6 cellular contexts compared by ENCODE assay signal in the genomic region with DNA sequence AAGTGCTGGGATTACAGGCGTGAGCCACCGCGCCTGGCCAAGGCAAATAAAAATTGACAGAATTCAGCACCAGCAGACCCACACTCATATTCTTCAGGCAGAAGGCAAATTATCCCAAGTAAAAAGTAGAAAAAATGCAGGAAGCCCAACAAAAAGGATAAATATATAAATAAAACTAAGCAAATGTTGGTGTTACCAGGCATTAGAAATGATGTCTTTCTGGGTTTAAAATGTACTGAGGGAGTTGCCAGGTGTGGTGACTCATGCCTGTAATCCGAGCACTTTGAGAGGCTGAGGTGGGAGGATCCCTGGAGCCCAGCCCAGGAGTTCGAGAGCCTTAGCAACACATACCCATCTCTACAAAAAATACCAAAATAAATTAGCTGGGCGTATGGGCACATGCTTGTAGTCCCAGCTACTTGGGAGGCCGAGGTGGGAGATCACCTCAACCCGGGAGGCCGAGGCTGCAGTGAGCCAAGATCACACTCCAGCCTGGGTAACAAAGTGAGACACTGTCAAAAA. TPM values are rescaled to one million over a fixed set of nuclear protein-coding genes. Genes with fewer than 3 reads are reported as not detected.
DNase-seq lines count a peak whose midpoint lies in the region; ATAC-seq and TF ChIP-seq lines count a peak whose summit lies in the region.

No MANE protein-coding gene starts in this region.

- peaks cover 17% of the 10 kb centered on the region for H3K4me1 Mint-ChIP-seq in activated CD8-positive, alpha-beta T cell treated with anti-CD3 and anti-CD28 coated beads for 36 hours (ENCODE audit: low read depth)

- no peak overlapping the region for H3K56ac ChIP-seq in IMR-90 (ENCODE audit: extremely low read depth, insufficient read depth, low read length)

- H3K27ac ChIP-seq in IMR-90 (ENCODE audit: insufficient read depth, low read length) (no peak overlapping the region), trophoblast cell (ENCODE audit: low read depth, low read length) (no peak overlapping the region), MM.1S (ENCODE audit: low read length) (no peak overlapping the region)

- peak; percentile 87 for ATAC-seq in IMR-90 (ENCODE audit: low read depth)
- no peak for ATAC-seq in GM21786 (IDR thresholded peaks at IDR 0.05; ENCODE audit: unreplicated experiment)
- ATAC-seq in activated CD8-positive, alpha-beta T cell treated with anti-CD3 and anti-CD28 coated beads for 36 hours, result no peak

- H3K14ac ChIP-seq in IMR-90 (replicated peaks; ENCODE audit: low read depth, low read length) (no peak overlapping the region), trophoblast cell (ENCODE audit: low read length) (no peak overlapping the region)

- no peak overlapping the region for H3K27ac Mint-ChIP-seq in activated CD8-positive, alpha-beta T cell treated with anti-CD3 and anti-CD28 coated beads for 36 hours

- no peak overlapping the region for H3K23ac ChIP-seq in IMR-90 (ENCODE audit: low read depth, low read length)
- no peak overlapping the region for H3K23ac ChIP-seq in trophoblast cell (ENCODE audit: low read length)

- H4K8ac ChIP-seq in IMR-90 (ENCODE audit: low read depth in 2 of 2, low read length in 2 of 2) (no peak overlapping the region), trophoblast cell (ENCODE audit: low read depth, low read length) (no peak overlapping the region)

- H2AK5ac ChIP-seq in IMR-90 (ENCODE audit: low read depth, low read length) (peak overlapping the region; percentile 20; the same call in 1 of the 2 replicates), trophoblast cell (ENCODE audit: low read length) (no peak overlapping the region)

- POLR2A ChIA-PET in IMR-90 (lab: Charles Lee; ENCODE audit: unreplicated experiment), result no interaction called here
- POLR2A ChIA-PET in activated CD8-positive, alpha-beta T cell treated with anti-CD3 and anti-CD28 coated beads for 36 hours (lab: Charles Lee), result interaction anchor here (3.2 kb wide), 1 partner anchor 9 kb away, joined by 9 read pairs; no protein-coding TSS in a partner anchor

- peaks cover 14 to 79% of the 10 kb centered on the region in 2 experiments for H3K79me1 ChIP-seq in IMR-90 (ENCODE audit: low read depth in 1 of 2, low read length in 2 of 2)
- H3K79me1 ChIP-seq in trophoblast cell (ENCODE audit: low read length), result no peaks in the 10 kb centered on the region

- H3K4ac ChIP-seq in IMR-90 (ENCODE audit: low read depth, low read length) (no peak overlapping the region), trophoblast cell (ENCODE audit: low read depth, low read length) (no peak overlapping the region)

- H4K20me1 ChIP-seq in IMR-90 (ENCODE audit: insufficient read depth, low read length) (peaks cover 74% of the 10 kb centered on the region), MM.1S (ENCODE audit: insufficient read depth, low read length) (peaks cover 10% of the 10 kb centered on the region; the same call in 1 of the 2 replicates)

- H3K4me3 ChIP-seq in IMR-90 (ENCODE audit: insufficient read depth, low read depth, low read length) (no peak overlapping the region), trophoblast cell (ENCODE audit: low read depth, low read length) (no peak overlapping the region), MM.1S (ENCODE audit: low read length) (no peak overlapping the region)

- H2AFZ ChIP-seq in IMR-90 (replicated peaks; ENCODE audit: low read length, poor library complexity) (no peak overlapping the region), trophoblast cell (ENCODE audit: insufficient read depth, low read length, poor library complexity) (no peak overlapping the region), MM.1S (ENCODE audit: low read length) (no peak overlapping the region)

- peak; percentile 32; the same call in 1 of the 2 replicates for TF ChIP-seq POLR2A in IMR-90 (IDR thresholded peaks at IDR 0.05; ENCODE audit: low read depth, low read length)

- TF ChIP-seq CTCF in IMR-90 (conservative IDR thresholded peaks at IDR 0.05; ENCODE audit: low read depth, low read length) (no peak), MM.1S (IDR thresholded peaks at IDR 0.05; ENCODE audit: low read length) (no peak)
- TF ChIP-seq CTCF in activated CD8-positive, alpha-beta T cell treated with anti-CD3 and anti-CD28 coated beads for 36 hours (IDR thresholded peaks at IDR 0.05), result no peak

- H2BK5ac ChIP-seq in IMR-90 (ENCODE audit: low read depth, low read length, poor library complexity, severe bottlenecking) (no peak overlapping the region), trophoblast cell (ENCODE audit: low read depth, low read length, poor library complexity) (no peak overlapping the region)

- BruUV-seq in IMR-90 (replicated peaks; lab: Mats Ljungman, UMichigan), result TSS peak; percentile 37

- H2BK15ac ChIP-seq in IMR-90 (ENCODE audit: low read depth, low read length), result no peak overlapping the region

- H3K9me3 Mint-ChIP-seq in activated CD8-positive, alpha-beta T cell treated with anti-CD3 and anti-CD28 coated beads for 36 hours, result no peaks in the 10 kb centered on the region

- peaks cover 11% of the 10 kb centered on the region; the same call in 1 of the 2 replicates for H3K4me1 ChIP-seq in IMR-90 (ENCODE audit: control insufficient read depth, insufficient read depth, low read length)
- peaks cover 0 to 4% of the 10 kb centered on the region in 2 experiments for H3K4me1 ChIP-seq in trophoblast cell (ENCODE audit: control insufficient read depth in 1 of 2, insufficient read depth in 2 of 2, low read length in 2 of 2)
- H3K4me1 ChIP-seq in MM.1S (ENCODE audit: low read length), result peaks cover 3% of the 10 kb centered on the region; the same call in 1 of the 2 replicates

- H4K5ac ChIP-seq in IMR-90 (ENCODE audit: low read depth, low read length), result no peak overlapping the region

- no peak overlapping the region for H3K4me3 Mint-ChIP-seq in activated CD8-positive, alpha-beta T cell treated with anti-CD3 and anti-CD28 coated beads for 36 hours

- H2BK12ac ChIP-seq in trophoblast cell (ENCODE audit: low read length), result no peak overlapping the region

- H3K27me3 ChIP-seq in IMR-90 (ENCODE audit: control insufficient read depth, insufficient read depth, low read length) (no peaks in the 10 kb centered on the region), trophoblast cell (ENCODE audit: insufficient read depth, low read length) (no peaks in the 10 kb centered on the region), MM.1S (replicated peaks; ENCODE audit: insufficient read depth, low read length) (no peaks in the 10 kb centered on the region)

- no peak overlapping the region for H2BK20ac ChIP-seq in IMR-90 (ENCODE audit: low read depth, low read length)

- H3K27me3 Mint-ChIP-seq in activated CD8-positive, alpha-beta T cell treated with anti-CD3 and anti-CD28 coated beads for 36 hours, result no peaks in the 10 kb centered on the region

- H2AK9ac ChIP-seq in IMR-90 (replicated peaks; ENCODE audit: low read depth, low read length, poor library complexity), result no peak overlapping the region

- H3K9me3 ChIP-seq in IMR-90 (ENCODE audit: control insufficient read depth, insufficient read depth, low read length) (no peaks in the 10 kb centered on the region), trophoblast cell (ENCODE audit: insufficient read depth, low read depth, low read length) (no peaks in the 10 kb centered on the region), MM.1S (replicated peaks; ENCODE audit: insufficient read depth, low read length) (no peaks in the 10 kb centered on the region)

- H3K4me2 ChIP-seq in IMR-90 (ENCODE audit: low read depth, low read length) (no peak overlapping the region), trophoblast cell (ENCODE audit: low read length) (no peak overlapping the region), MM.1S (ENCODE audit: low read depth, low read length) (no peak overlapping the region)

- peak; percentile 95 for DNase-seq in IMR-90
- peak; percentile 58 for DNase-seq in brain pericyte (ENCODE audit: low read depth, low spot score)
- DNase-seq in trophoblast cell, result peak; percentile 62 to 74
- no peak for DNase-seq in MM.1S
- no peak for DNase-seq in activated CD8-positive, alpha-beta T cell treated with anti-CD3 and anti-CD28 coated beads for 36 hours

- H2BK120ac ChIP-seq in IMR-90 (ENCODE audit: low read depth, low read length), result no peak overlapping the region
- no peak overlapping the region for H2BK120ac ChIP-seq in trophoblast cell (ENCODE audit: insufficient read depth, low read length, poor library complexity)

- 33% methylated on average over 2 of the region's 9 CpGs; no CpG with 5 or more reads in 1 of the 2 experiments for WGBS in IMR-90 (ENCODE audit: extremely low coverage in 2 of 2, insufficient read length in 1 of 2), 2 experiments
- WGBS in trophoblast cell (ENCODE audit: extremely low coverage, insufficient coverage, insufficient read length), result no CpG with 5 or more reads among the region's 9 CpGs

- CTCF ChIA-PET in IMR-90 (lab: Yijun Ruan, JAX), result interaction anchor here (0.6 kb wide), 1 partner anchor 39 kb away, joined by 3 read pairs; no protein-coding TSS in a partner anchor
- CTCF ChIA-PET in activated CD8-positive, alpha-beta T cell treated with anti-CD3 and anti-CD28 coated beads for 36 hours (lab: Charles Lee), result no interaction called here

- no peak overlapping the region for H4K12ac ChIP-seq in trophoblast cell (ENCODE audit: low read depth, low read length)

- H3K36me3 ChIP-seq in IMR-90 (ENCODE audit: control insufficient read depth, insufficient read depth, low read length) (peaks cover 51% of the 10 kb centered on the region), trophoblast cell (ENCODE audit: control insufficient read depth in 1 of 2, insufficient read depth in 2 of 2, low read length in 2 of 2) (peaks cover 58 to 59% of the 10 kb centered on the region in 2 experiments), MM.1S (replicated peaks; ENCODE audit: insufficient read depth, low read length) (0 out of 2 replicates have a peak, but pooled peaks cover 7% of the 10 kb centered on the region)

- H4K91ac ChIP-seq in IMR-90 (ENCODE audit: insufficient read depth, low read depth, low read length) (no peak overlapping the region), trophoblast cell (ENCODE audit: low read depth, low read length) (no peak overlapping the region)

- in situ Hi-C loops in IMR-90 (cut with MboI; ENCODE audit: low sequenced_read_pairs), result no loop called here

- peaks cover 5% of the 10 kb centered on the region; the same call in 1 of the 2 replicates for H3F3A ChIP-seq in MM.1S (ENCODE audit: insufficient read depth, low read length)

- peaks cover 4% of the 10 kb centered on the region for H3K9me1 ChIP-seq in IMR-90 (ENCODE audit: insufficient read depth, low read length)

- dilution Hi-C loops in IMR-90 (cut with HindIII; ENCODE audit: low sequenced_read_pairs, unreplicated experiment), result no loop called here

- intact Hi-C loops in IMR-90 (cut with micrococcal nuclease), result no loop called here
- intact Hi-C loops in activated CD8-positive, alpha-beta T cell treated with anti-CD3 and anti-CD28 coated beads for 36 hours (cut with micrococcal nuclease), result no loop called here

- H3K9me2 ChIP-seq in MM.1S (replicated peaks; ENCODE audit: insufficient read depth, low read length), result no peaks in the 10 kb centered on the region

- peaks cover 28% of the 10 kb centered on the region for H3K36me3 Mint-ChIP-seq in activated CD8-positive, alpha-beta T cell treated with anti-CD3 and anti-CD28 coated beads for 36 hours (ENCODE audit: low read depth)

- H3K79me2 ChIP-seq in trophoblast cell (ENCODE audit: control insufficient read depth, insufficient read depth, low read length, poor library complexity), result peaks cover 10% of the 10 kb centered on the region
- H3K79me2 ChIP-seq in MM.1S (ENCODE audit: low read length), result peaks cover 65% of the 10 kb centered on the region

- no peak for TF ChIP-seq RAD21 in IMR-90 (IDR thresholded peaks at IDR 0.05; ENCODE audit: low read length)

- H3K9ac ChIP-seq in IMR-90 (ENCODE audit: low read depth, low read length) (no peak overlapping the region), trophoblast cell (ENCODE audit: low read length) (no peak overlapping the region), MM.1S (ENCODE audit: low read length) (no peak overlapping the region)

- H3K18ac ChIP-seq in IMR-90 (ENCODE audit: low read depth, low read length) (no peak overlapping the region), trophoblast cell (ENCODE audit: low read length) (no peak overlapping the region)

RNA-seq across cellular contexts. Expression of a gene that starts 6.3 kb away (rescaled TPM):
- total RNA-seq in IMR-90 (2012; rRNA removed), result 52.5 and 56.1 TPM in 2 replicates
- 123 and 134 TPM in 2 replicates for polyA plus RNA-seq in IMR-90 (2012; rRNA removed)
- 64.0 and 101 TPM in 2 replicates for polyA plus RNA-seq in IMR-90 (2012; cell fraction: cytosol; rRNA removed)
- 495 and 1,105 TPM in 2 replicates for polyA plus RNA-seq in IMR-90 (2012; cell fraction: nucleus; rRNA removed; ENCODE audit: low replicate concordance)
- 86.5 and 92.0 TPM in 2 replicates for polyA plus RNA-seq in trophoblast cell (2013)
- 100 to 1,000 TPM; 110 to 122 TPM for total RNA-seq in activated CD8-positive, alpha-beta T cell treated with anti-CD3 and anti-CD28 coated beads for 36 hours

RNA-seq across cellular contexts. Expression of a gene that starts 6.4 kb away (rescaled TPM):
- 2.7 and 3.1 TPM in 2 replicates for total RNA-seq in IMR-90 (2012; rRNA removed)
- polyA plus RNA-seq in IMR-90 (2012; rRNA removed), result 12.1 and 15.4 TPM in 2 replicates
- 7.4 and 21.9 TPM in 2 replicates for polyA plus RNA-seq in IMR-90 (2012; cell fraction: cytosol; rRNA removed)
- polyA plus RNA-seq in IMR-90 (2012; cell fraction: nucleus; rRNA removed; ENCODE audit: low replicate concordance), result 5.6 and 16.7 TPM in 2 replicates
- 20.9 and 21.3 TPM in 2 replicates for polyA plus RNA-seq in trophoblast cell (2013)
- total RNA-seq in activated CD8-positive, alpha-beta T cell treated with anti-CD3 and anti-CD28 coated beads for 36 hours, result 10 to 100 TPM in 1 of 2 experiments, 1 to 10 TPM in 1; 8.4 to 11.0 TPM

RNA-seq across cellular contexts. Expression of a gene that starts 9.8 kb away (rescaled TPM):
- total RNA-seq in IMR-90 (2012; rRNA removed), result 10.9 and 13.3 TPM in 2 replicates
- 33.0 and 43.6 TPM in 2 replicates for polyA plus RNA-seq in IMR-90 (2012; rRNA removed)
- 26.4 and 45.6 TPM in 2 replicates for polyA plus RNA-seq in IMR-90 (2012; cell fraction: cytosol; rRNA removed)
- 34.1 and 86.3 TPM in 2 replicates for polyA plus RNA-seq in IMR-90 (2012; cell fraction: nucleus; rRNA removed; ENCODE audit: low replicate concordance)
- 29.8 and 34.5 TPM in 2 replicates for polyA plus RNA-seq in trophoblast cell (2013)
- 10 to 100 TPM; 23.9 to 25.4 TPM for total RNA-seq in activated CD8-positive, alpha-beta T cell treated with anti-CD3 and anti-CD28 coated beads for 36 hours

RNA-seq across cellular contexts. Expression of a gene that starts 10.5 kb away (rescaled TPM):
- total RNA-seq in IMR-90 (2012; rRNA removed), result 13.3 and 15.3 TPM in 2 replicates
- 58.2 and 75.2 TPM in 2 replicates for polyA plus RNA-seq in IMR-90 (2012; rRNA removed)
- 27.8 and 31.6 TPM in 2 replicates for polyA plus RNA-seq in IMR-90 (2012; cell fraction: cytosol; rRNA removed)
- polyA plus RNA-seq in IMR-90 (2012; cell fraction: nucleus; rRNA removed; ENCODE audit: low replicate concordance), result 477 and 1,309 TPM in 2 replicates
- polyA plus RNA-seq in trophoblast cell (2013), result 29.9 and 32.2 TPM in 2 replicates
- 10 to 100 TPM; 41.1 to 42.5 TPM for total RNA-seq in activated CD8-positive, alpha-beta T cell treated with anti-CD3 and anti-CD28 coated beads for 36 hours

RNA-seq across cellular contexts. Expression of a gene that starts 12.9 kb away (rescaled TPM):
- under 0.01 TPM in 1 of 2 replicates, not detected in the other for total RNA-seq in IMR-90 (2012; rRNA removed)
- polyA plus RNA-seq in IMR-90 (2012; rRNA removed), result 0.05 and 0.06 TPM in 2 replicates
- 0.04 TPM in 1 of 2 replicates, not detected in the other for polyA plus RNA-seq in IMR-90 (2012; cell fraction: cytosol; rRNA removed)
- 0.56 and 1.9 TPM in 2 replicates for polyA plus RNA-seq in IMR-90 (2012; cell fraction: nucleus; rRNA removed; ENCODE audit: low replicate concordance)
- 0.17 and 0.21 TPM in 2 replicates for polyA plus RNA-seq in trophoblast cell (2013)
- under 1 TPM; 0.13 to 0.14 TPM for total RNA-seq in activated CD8-positive, alpha-beta T cell treated with anti-CD3 and anti-CD28 coated beads for 36 hours

Comparison
In these comparisons a context has a peak if more than half of its experiments do, and no peak if none do; other contexts are left out.
1. DNase-seq: peak in IMR-90 (single experiment), brain pericyte (single experiment) and trophoblast cell (2 of 2); none in MM.1S (single experiment) and activated CD8-positive, alpha-beta T cell treated with anti-CD3 and anti-CD28 coated beads for 36 hours (single experiment).